18 cellular contexts compared by ENCODE assay signal in the genomic region with DNA sequence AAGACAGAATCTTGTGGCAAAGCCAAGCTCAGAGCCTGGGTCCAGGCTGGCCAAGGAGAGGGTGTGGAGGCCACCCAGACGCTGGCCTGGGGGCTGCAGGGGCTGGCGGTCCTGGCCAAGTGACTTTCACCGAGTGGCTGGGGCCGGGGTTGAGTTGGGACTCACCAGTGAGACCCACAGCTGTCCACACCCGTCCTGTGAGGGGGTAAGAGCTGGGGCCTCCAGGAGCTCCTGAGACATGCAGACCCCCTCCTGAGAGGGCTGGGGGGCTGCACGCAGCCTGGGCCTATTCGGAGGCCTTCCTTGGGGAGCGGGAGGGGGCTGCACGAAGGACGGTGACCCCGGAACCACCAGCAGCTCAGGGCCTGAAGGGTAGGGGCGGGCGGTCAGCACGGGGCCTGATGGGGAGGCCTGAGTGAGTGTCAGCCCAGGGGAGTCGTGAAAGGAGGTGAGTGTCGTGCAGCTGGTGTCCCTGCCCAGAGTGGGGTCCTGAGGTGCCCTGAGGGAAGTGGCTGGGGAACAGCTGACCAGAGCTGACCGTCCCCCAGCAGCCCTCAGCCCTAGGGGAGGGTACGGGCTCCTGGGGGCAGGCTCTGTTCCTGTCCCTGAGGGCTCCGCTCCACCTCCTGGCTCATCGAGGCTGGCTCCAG.
A peak's percentile ranks its signal among the peaks of the same experiment; 100 is the strongest.
DNase-seq lines count a peak whose midpoint lies in the region; ATAC-seq and TF ChIP-seq lines count a peak whose summit lies in the region.
"Had no signal": no experiment of that assay in that cellular context is flagged by ENCODE, and none has a peak within 500 bp of the region (broad histone marks: within the 10 kb centered on the region; RNA-seq: fewer than 3 reads in every experiment).

No MANE protein-coding gene starts in this region.

- peaks cover 17% of the 10 kb centered on the region for H3K9me3 Mint-ChIP-seq in activated CD4-positive, alpha-beta memory T cell treated with anti-CD3 and anti-CD28 coated beads for 36 hours
- H3K9me3 Mint-ChIP-seq in activated CD4-positive, alpha-beta memory T cell treated with anti-CD3 and anti-CD28 coated beads, Interleukin-2, amount 10 ng/mL, durations not matched to agents 7 days and 5 days = peaks cover 12% of the 10 kb centered on the region

- no peaks in the 10 kb centered on the region for H3K4me1 Mint-ChIP-seq in activated CD4-positive, alpha-beta memory T cell treated with anti-CD3 and anti-CD28 coated beads for 36 hours (ENCODE audit: low read depth)
- H3K4me1 Mint-ChIP-seq in activated CD4-positive, alpha-beta memory T cell treated with anti-CD3 and anti-CD28 coated beads, Interleukin-2, amount 10 ng/mL, durations not matched to agents 7 days and 5 days = no peaks in the 10 kb centered on the region
- H3K4me1 Mint-ChIP-seq: stimulated activated naive B cell treated with anti-CD40 and anti-IgM and Interleukin-4, amounts not matched to agents 10 μg/mL and 1 μg/mL and 100 μg/mL, for 72 hours had no signal

- TF ChIP-seq POLR2A in Peyer's patch (IDR thresholded peaks at IDR 0.05) (no peak), stomach (IDR thresholded peaks at IDR 0.05) (no peak)

- H3K4me3 Mint-ChIP-seq in activated CD4-positive, alpha-beta memory T cell treated with anti-CD3 and anti-CD28 coated beads for 36 hours = no peak overlapping the region
- no peak overlapping the region for H3K4me3 Mint-ChIP-seq in activated CD4-positive, alpha-beta memory T cell treated with anti-CD3 and anti-CD28 coated beads, Interleukin-2, amount 10 ng/mL, durations not matched to agents 7 days and 5 days
- H3K4me3 Mint-ChIP-seq: activated naive CD8-positive, alpha-beta T cell treated with anti-CD3 and anti-CD28 coated beads, Interleukin-2, amount 50 U/mL, for 24 hours; stimulated activated naive B cell treated with anti-CD40 and anti-IgM and Interleukin-4, amounts not matched to agents 10 μg/mL and 1 μg/mL and 100 μg/mL, for 72 hours; T-helper 17 cell had no signal

- intact Hi-C loops in activated CD4-positive, alpha-beta memory T cell treated with anti-CD3 and anti-CD28 coated beads for 36 hours (cut with micrococcal nuclease) = no loop called here
- intact Hi-C loops in stomach (cut with DNase I; ENCODE audit: low total_unique reads) = no loop called here

- POLR2A ChIA-PET in activated CD4-positive, alpha-beta memory T cell treated with anti-CD3 and anti-CD28 coated beads for 36 hours (lab: Charles Lee) = no interaction called here
- POLR2A ChIA-PET in activated CD4-positive, alpha-beta memory T cell treated with anti-CD3 and anti-CD28 coated beads, Interleukin-2, amount 10 ng/mL, durations not matched to agents 7 days and 5 days (lab: Charles Lee) = no interaction called here

- TF ChIP-seq EP300 in stomach (IDR thresholded peaks at IDR 0.05) = no peak

- H3K27ac ChIP-seq in Peyer's patch (no peak overlapping the region), stomach (no peak overlapping the region)
- H3K27ac ChIP-seq: epithelial cell of prostate had no signal

- WGBS in stomach, 5 donors = 88 to 94% (median 91%) methylated on average over 16 to 20 of the region's 20 CpGs

- H3K9me3 ChIP-seq in Peyer's patch = peaks cover 0 to 1% (median 0%) of the 10 kb centered on the region in 4 donors
- H3K9me3 ChIP-seq in stomach = peaks cover 4 to 11% (median 9%) of the 10 kb centered on the region in 4 donors

- DNase-seq in activated CD4-positive, alpha-beta memory T cell treated with anti-CD3 and anti-CD28 coated beads for 36 hours = peak; percentile 4
- DNase-seq in activated CD4-positive, alpha-beta memory T cell treated with anti-CD3 and anti-CD28 coated beads, Interleukin-2, amount 10 ng/mL, durations not matched to agents 7 days and 5 days = no peak
- DNase-seq in Peyer's patch (peak in 2 of 3 donors; percentile 30 to 34), iPS-NIHi11 (ENCODE audit: low spot score) (peak; percentile 23), stomach (peak; percentile 20)
- DNase-seq in stimulated activated CD4-positive, alpha-beta T cell treated with anti-CD3 and anti-CD28 coated beads, Interleukin-12 subunit alpha, Interleukin-12 subunit beta, amount 100 ng/mL, for 4 hours = no peak
- DNase-seq: activated naive CD8-positive, alpha-beta T cell treated with anti-CD3 and anti-CD28 coated beads, Interleukin-2, amount 50 U/mL, for 24 hours; C1 segment of cervical spinal cord; HCEC 1CT; NCI-H1417; SIG-M5; stimulated activated naive B cell treated with anti-CD40 and anti-IgM and Interleukin-4, amounts not matched to agents 10 μg/mL and 1 μg/mL and 100 μg/mL, for 72 hours; trophoblast cell had no signal

- H3K4me3 ChIP-seq in Peyer's patch (no peak overlapping the region), stomach (no peak overlapping the region)

- H3K27me3 ChIP-seq in Peyer's patch (no peaks in the 10 kb centered on the region), stomach (peaks cover 0 to 6% (median 0%) of the 10 kb centered on the region in 3 donors)

- H3K4me1 ChIP-seq in Peyer's patch (no peaks in the 10 kb centered on the region), stomach (no peaks in the 10 kb centered on the region)

- no peak overlapping the region for H3K27ac Mint-ChIP-seq in activated CD4-positive, alpha-beta memory T cell treated with anti-CD3 and anti-CD28 coated beads for 36 hours
- no peak overlapping the region for H3K27ac Mint-ChIP-seq in activated CD4-positive, alpha-beta memory T cell treated with anti-CD3 and anti-CD28 coated beads, Interleukin-2, amount 10 ng/mL, durations not matched to agents 7 days and 5 days
- H3K27ac Mint-ChIP-seq: activated naive CD8-positive, alpha-beta T cell treated with anti-CD3 and anti-CD28 coated beads, Interleukin-2, amount 50 U/mL, for 24 hours; activated T-helper 2 cell treated with anti-CD3 and anti-CD28 coated beads, Interferon-gamma antibody, Interleukin-2, Interleukin-4, amounts not matched to agents 10 μg/mL and 5 μg/mL and 100 μg/mL, durations not matched to agents 14 hours and 24 hours and 36 hours; stimulated activated naive B cell treated with anti-CD40 and anti-IgM and Interleukin-4, amounts not matched to agents 10 μg/mL and 1 μg/mL and 100 μg/mL, for 72 hours; T-helper 17 cell had no signal

- ATAC-seq in GM21786 (IDR thresholded peaks at IDR 0.05; ENCODE audit: unreplicated experiment) = no peak
- no peak for ATAC-seq in HG02884 (IDR thresholded peaks at IDR 0.05; ENCODE audit: unreplicated experiment)
- ATAC-seq: stimulated activated naive B cell treated with anti-CD40 and anti-IgM and Interleukin-4, amounts not matched to agents 10 μg/mL and 1 μg/mL and 100 μg/mL, for 72 hours; T-helper 17 cell had no signal

- TF ChIP-seq CTCF in Peyer's patch (IDR thresholded peaks at IDR 0.05) (no peak), stomach (IDR thresholded peaks at IDR 0.05) (no peak)

- H3K36me3 ChIP-seq in Peyer's patch (no peaks in the 10 kb centered on the region), stomach (no peaks in the 10 kb centered on the region)

- CTCF ChIA-PET in activated CD4-positive, alpha-beta memory T cell treated with anti-CD3 and anti-CD28 coated beads for 36 hours (lab: Charles Lee) = no interaction called here
- CTCF ChIA-PET in activated CD4-positive, alpha-beta memory T cell treated with anti-CD3 and anti-CD28 coated beads, Interleukin-2, amount 10 ng/mL, durations not matched to agents 7 days and 5 days (lab: Charles Lee) = no interaction called here

- H3K36me3 Mint-ChIP-seq in activated CD4-positive, alpha-beta memory T cell treated with anti-CD3 and anti-CD28 coated beads for 36 hours = no peaks in the 10 kb centered on the region
- H3K36me3 Mint-ChIP-seq in activated CD4-positive, alpha-beta memory T cell treated with anti-CD3 and anti-CD28 coated beads, Interleukin-2, amount 10 ng/mL, durations not matched to agents 7 days and 5 days (ENCODE audit: low read depth) = peaks cover 3% of the 10 kb centered on the region

- H3K27me3 Mint-ChIP-seq in activated CD4-positive, alpha-beta memory T cell treated with anti-CD3 and anti-CD28 coated beads for 36 hours = no peaks in the 10 kb centered on the region
- H3K27me3 Mint-ChIP-seq in activated CD4-positive, alpha-beta memory T cell treated with anti-CD3 and anti-CD28 coated beads, Interleukin-2, amount 10 ng/mL, durations not matched to agents 7 days and 5 days = peaks cover 7% of the 10 kb centered on the region
- H3K27me3 Mint-ChIP-seq: activated naive CD8-positive, alpha-beta T cell treated with anti-CD3 and anti-CD28 coated beads, Interleukin-2, amount 50 U/mL, for 24 hours; T-helper 17 cell had no signal

Comparison
In these comparisons a context has a peak if more than half of its experiments do, and no peak if none do; other contexts are left out.
1. DNase-seq: peak in activated CD4-positive, alpha-beta memory T cell treated with anti-CD3 and anti-CD28 coated beads for 36 hours (single experiment), Peyer's patch (2 of 3), iPS-NIHi11 (single experiment) and stomach (single experiment); none in activated CD4-positive, alpha-beta memory T cell treated with anti-CD3 and anti-CD28 coated beads, Interleukin-2, amount 10 ng/mL, durations not matched to agents 7 days and 5 days (single experiment) and stimulated activated CD4-positive, alpha-beta T cell treated with anti-CD3 and anti-CD28 coated beads, Interleukin-12 subunit alpha, Interleukin-12 subunit beta, amount 100 ng/mL, for 4 hours (single experiment).